12 cellular contexts compared by ENCODE assay signal in genomic region chr9:137044042-137044441, GRCh38. TPM values are rescaled to one million over a fixed set of nuclear protein-coding genes. Genes with fewer than 3 reads are reported as not detected.
DNase-seq lines count a peak whose midpoint lies in the region; ATAC-seq and TF ChIP-seq lines count a peak whose summit lies in the region.
"Had no signal": no experiment of that assay in that cellular context is flagged by ENCODE, and none has a peak within 500 bp of the region (broad histone marks: within the 10 kb centered on the region; RNA-seq: fewer than 3 reads in every experiment).

No MANE protein-coding gene starts in this region.

- peaks cover 31% of the 10 kb centered on the region for H4K20me1 ChIP-seq in osteoblast (ENCODE audit: insufficient read depth, low read length)

- TF ChIP-seq POLR2A in ovary (IDR thresholded peaks at IDR 0.05): no peak

- intact Hi-C loops in ovary (cut with DNase I): no loop called here

- H3K9me3 ChIP-seq in effector memory CD4-positive, alpha-beta T cell (ENCODE audit: control insufficient read depth, low read length): no peaks in the 10 kb centered on the region
- H3K9me3 ChIP-seq in osteoblast (ENCODE audit: low read depth, low read length) (no peaks in the 10 kb centered on the region), ovary (no peaks in the 10 kb centered on the region)
- H3K9me3 ChIP-seq: adrenal gland had no signal

- TF ChIP-seq CTCF in AG09309 (IDR thresholded peaks at IDR 0.05; ENCODE audit: control insufficient read depth, insufficient read depth, low read depth, low read length, missing control alignments) (no peak), osteoblast (IDR thresholded peaks at IDR 0.05; ENCODE audit: extremely low read depth, low read depth, low read length) (no peak), ovary (IDR thresholded peaks at IDR 0.05) (no peak)

- H2AFZ ChIP-seq in osteoblast (ENCODE audit: low read length): no peak overlapping the region

- no peak for TF ChIP-seq EP300 in ovary (IDR thresholded peaks at IDR 0.05)

- DNase-seq in AG09309 (ENCODE audit: low read depth) (no peak), DMS79 treated with DMSO at 0.1 percent for 48 hours (lab: John Stamatoyannopoulos, UW) (peak; percentile 35), osteoblast (ENCODE audit: insufficient read length, low spot score, missing footprints) (no peak), cerebellum (ENCODE audit: low spot score) (no peak), ovary (no peak), NCI-H446 treated with DMSO at 0.1 percent for 48 hours (lab: John Stamatoyannopoulos, UW) (no peak)
- no peak for DNase-seq in effector memory CD4-positive, alpha-beta T cell
- DNase-seq: Calu3 had no signal

- no peak overlapping the region for H3K27ac ChIP-seq in effector memory CD4-positive, alpha-beta T cell (ENCODE audit: insufficient read depth, low read length, poor library complexity, severe bottlenecking)
- H3K27ac ChIP-seq in osteoblast (ENCODE audit: low read depth, low read length): no peak overlapping the region
- no peak overlapping the region for H3K27ac ChIP-seq in ovary

- peak overlapping the region; percentile 83 for H3K4me2 ChIP-seq in osteoblast (ENCODE audit: insufficient read depth, low read length)

- peaks cover 32% of the 10 kb centered on the region for H3K27me3 ChIP-seq in effector memory CD4-positive, alpha-beta T cell (replicated peaks; ENCODE audit: control insufficient read depth, insufficient read depth, low read length, poor library complexity, severe bottlenecking)
- H3K27me3 ChIP-seq in osteoblast (ENCODE audit: insufficient read depth, low read length) (peaks cover 17% of the 10 kb centered on the region), ovary (peaks cover 6% of the 10 kb centered on the region)

- peaks cover 9% of the 10 kb centered on the region for H3K36me3 ChIP-seq in effector memory CD4-positive, alpha-beta T cell (ENCODE audit: control insufficient read depth, insufficient read depth, low read length)
- peaks cover 4% of the 10 kb centered on the region for H3K36me3 ChIP-seq in osteoblast (ENCODE audit: insufficient read depth, low read length)
- H3K36me3 ChIP-seq in ovary: no peaks in the 10 kb centered on the region

- WGBS in ovary, 3 donors: 75 to 78% (median 77%) methylated on average over 12 of the region's 12 CpGs

- H3K4me1 ChIP-seq in effector memory CD4-positive, alpha-beta T cell (ENCODE audit: control insufficient read depth, insufficient read depth, low read length, poor library complexity, severe bottlenecking): peaks cover 23% of the 10 kb centered on the region
- H3K4me1 ChIP-seq in osteoblast (ENCODE audit: insufficient read depth, low read length) (peaks cover 15% of the 10 kb centered on the region), ovary (ENCODE audit: insufficient read depth) (peaks cover 8% of the 10 kb centered on the region)

- ATAC-seq in HG02852 (IDR thresholded peaks at IDR 0.05; ENCODE audit: unreplicated experiment): no peak

- peaks cover 30% of the 10 kb centered on the region for H3K79me2 ChIP-seq in osteoblast (ENCODE audit: insufficient read depth, low read length)

- H3K4me3 ChIP-seq in AG09309 (ENCODE audit: control insufficient read depth, low read depth, low read length) (peak overlapping the region; percentile 88), osteoblast (ENCODE audit: insufficient read depth, low read length) (no peak overlapping the region), ovary (no peak overlapping the region)
- H3K4me3 ChIP-seq in effector memory CD4-positive, alpha-beta T cell (ENCODE audit: insufficient read depth, low read depth, low read length, poor library complexity, severe bottlenecking): peak overlapping the region; percentile 25
- H3K4me3 ChIP-seq: smooth muscle cell had no signal

RNA-seq across cellular contexts. Expression of gene NPDC1, which starts 1.9 kb away (rescaled TPM):
- 10.0 and 10.1 TPM in 2 replicates for total RNA-seq in osteoblast
- total RNA-seq in cerebellum: 24.0 TPM
- total RNA-seq in ovary: 100 to 1,000 TPM in 2 of 7 donors, 10 to 100 TPM in 5; 22.3 to 112 (median 49.9) TPM
- 10 to 100 TPM in 1 of 2 donors, 1 to 10 TPM in 1; 2.1 to 67.9 TPM for polyA plus RNA-seq in ovary

RNA-seq across cellular contexts. Expression of gene ENTPD2, which starts 9.8 kb away (rescaled TPM):
- not detected in 2 replicates for total RNA-seq in osteoblast
- total RNA-seq in cerebellum: 0.45 TPM
- total RNA-seq in ovary: 1 to 10 TPM in 4 of 7 donors, under 1 TPM in 3; 0.12 to 5.1 (median 1.0) TPM
- polyA plus RNA-seq in ovary: under 1 TPM; 0.32 to 0.82 TPM
- total RNA-seq: smooth muscle cell had no signal
- polyA plus RNA-seq: IgD-negative memory B cell had no signal

RNA-seq across cellular contexts. Expression of gene FUT7, which starts 12.2 kb away (rescaled TPM):
- total RNA-seq in osteoblast (not detected in 2 replicates), cerebellum (0.09 TPM), ovary (under 1 TPM in 1 of 7 donors, not detected in 6; 0.08 TPM)
- under 1 TPM in 1 of 2 donors, not detected in 1; 0.07 TPM for polyA plus RNA-seq in ovary
- total RNA-seq: Calu3, smooth muscle cell had no signal
- polyA plus RNA-seq: smooth muscle cell had no signal

RNA-seq across cellular contexts. Expression of gene ABCA2, which starts 16.0 kb away (rescaled TPM):
- total RNA-seq in osteoblast (19.4 and 20.3 TPM in 2 replicates), cerebellum (29.0 TPM), ovary (10 to 100 TPM in 5 of 7 donors, 1 to 10 TPM in 2; 5.8 to 26.9 (median 13.7) TPM)
- polyA plus RNA-seq in ovary: 10 to 100 TPM in 1 of 2 donors, 1 to 10 TPM in 1; 2.0 to 10.5 TPM

RNA-seq across cellular contexts. Expression of gene SAPCD2, which starts 26.3 kb away (rescaled TPM):
- total RNA-seq in osteoblast: 0.88 and 1.1 TPM in 2 replicates
- total RNA-seq in cerebellum: 4.7 TPM
- total RNA-seq in ovary: under 1 TPM in 5 of 7 donors, not detected in 2; 0.24 to 0.62 (median 0.37) TPM
- polyA plus RNA-seq in ovary: under 1 TPM; 0.10 to 0.15 TPM

Comparison
In these comparisons a context has a peak if more than half of its experiments do, and no peak if none do; other contexts are left out.
1. H3K4me3 ChIP-seq: peak in AG09309 (single experiment) and effector memory CD4-positive, alpha-beta T cell (single experiment); none in osteoblast (single experiment) and ovary (single experiment).